In the genomic region with DNA sequence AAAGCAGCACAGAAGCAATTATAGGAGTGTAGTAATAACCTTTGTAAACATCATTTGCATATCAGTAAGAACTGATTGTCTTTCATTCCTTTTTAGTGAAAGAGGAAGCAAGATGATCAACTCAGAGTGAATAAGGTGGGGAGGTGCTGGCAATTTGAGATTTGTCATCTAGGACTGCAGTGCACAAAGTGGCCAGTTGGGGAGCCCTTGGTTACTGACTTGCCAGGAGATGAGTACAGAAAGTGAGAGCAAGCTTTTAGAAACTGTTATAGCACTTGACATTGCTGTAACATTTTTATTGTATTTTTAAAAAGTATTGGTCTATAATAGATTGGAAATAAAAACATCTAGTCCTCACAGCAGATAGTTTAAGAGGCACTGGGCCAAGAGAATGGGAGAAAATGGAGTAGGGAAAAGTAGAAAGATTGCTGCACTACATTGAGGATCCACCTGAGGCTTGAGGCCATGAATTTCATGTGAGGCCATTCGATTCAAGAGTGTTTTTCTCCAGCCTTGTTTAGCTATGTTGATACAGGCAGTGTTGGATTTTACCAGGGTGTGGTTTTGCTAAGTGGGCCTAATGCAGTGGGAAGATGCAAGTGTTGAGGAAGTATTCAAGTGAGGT, we compare ENCODE assay signal across 8 cellular contexts. TPM values are rescaled to one million over a fixed set of nuclear protein-coding genes. Genes with fewer than 3 reads are reported as not detected.
DNase-seq lines count a peak whose midpoint lies in the region; ATAC-seq and TF ChIP-seq lines count a peak whose summit lies in the region.

No MANE protein-coding gene starts in this region.

- CTCF ChIA-PET in activated CD4-positive, alpha-beta memory T cell treated with anti-CD3 and anti-CD28 coated beads for 36 hours (lab: Charles Lee) = interaction anchor here (0.7 to 2.8 kb wide), 12 partner anchors 10 to 361 kb away, joined by 3 to 16 read pairs (median 3); no protein-coding TSS in a partner anchor

- H3K4me3 ChIP-seq in epithelial cell of esophagus (ENCODE audit: low read length) = no peak overlapping the region

- H3K36me3 Mint-ChIP-seq in activated CD4-positive, alpha-beta memory T cell treated with anti-CD3 and anti-CD28 coated beads for 36 hours = no peaks in the 10 kb centered on the region
- no peaks in the 10 kb centered on the region for H3K36me3 Mint-ChIP-seq in neural crest cell (ENCODE audit: low read depth)

- no peaks in the 10 kb centered on the region for H3K9me3 Mint-ChIP-seq in activated CD4-positive, alpha-beta memory T cell treated with anti-CD3 and anti-CD28 coated beads for 36 hours
- H3K9me3 Mint-ChIP-seq in neural crest cell = peaks cover 3% of the 10 kb centered on the region

- POLR2A ChIA-PET in activated CD4-positive, alpha-beta memory T cell treated with anti-CD3 and anti-CD28 coated beads for 36 hours (lab: Charles Lee) = no interaction called here

- ATAC-seq in GM18519 (IDR thresholded peaks at IDR 0.05; ENCODE audit: low FRiP score, unreplicated experiment) = peak; percentile 95
- ATAC-seq in HG02970 (IDR thresholded peaks at IDR 0.05; ENCODE audit: low FRiP score, unreplicated experiment) = peak; percentile 85

- peak; percentile 69 for DNase-seq in AG20443 (ENCODE audit: low spot score)
- peak; percentile 10 for DNase-seq in NCI-H2196 treated with DMSO at 0.1 percent for 48 hours (lab: John Stamatoyannopoulos, UW; ENCODE audit: unreplicated experiment)
- DNase-seq in activated CD4-positive, alpha-beta memory T cell treated with anti-CD3 and anti-CD28 coated beads for 36 hours = peak; percentile 85
- DNase-seq in epithelial cell of esophagus (ENCODE audit: low read depth) = peak; percentile 69
- peak; percentile 40 for DNase-seq in neural crest cell (ENCODE audit: low read depth, low spot score)
- DNase-seq in mesenteric fat pad (ENCODE audit: low spot score) = no peak

- no peak overlapping the region for H3K4me3 Mint-ChIP-seq in activated CD4-positive, alpha-beta memory T cell treated with anti-CD3 and anti-CD28 coated beads for 36 hours
- H3K4me3 Mint-ChIP-seq in neural crest cell = no peak overlapping the region

- intact Hi-C loops in activated CD4-positive, alpha-beta memory T cell treated with anti-CD3 and anti-CD28 coated beads for 36 hours (cut with micrococcal nuclease) = no loop called here

- H3K27me3 Mint-ChIP-seq in activated CD4-positive, alpha-beta memory T cell treated with anti-CD3 and anti-CD28 coated beads for 36 hours = peaks cover 15% of the 10 kb centered on the region
- H3K27me3 Mint-ChIP-seq in neural crest cell (ENCODE audit: low read depth) = no peaks in the 10 kb centered on the region

- no peak overlapping the region for H3K27ac Mint-ChIP-seq in activated CD4-positive, alpha-beta memory T cell treated with anti-CD3 and anti-CD28 coated beads for 36 hours
- H3K27ac Mint-ChIP-seq in neural crest cell (ENCODE audit: unreplicated experiment) = no peak overlapping the region

- TF ChIP-seq CTCF in epithelial cell of esophagus (IDR thresholded peaks at IDR 0.05; ENCODE audit: insufficient read depth, low read depth, low read length, missing control alignments) (peak; percentile 90), neural crest cell (conservative IDR thresholded peaks at IDR 0.05) (peak; percentile 72)

- no peaks in the 10 kb centered on the region for H3K4me1 Mint-ChIP-seq in activated CD4-positive, alpha-beta memory T cell treated with anti-CD3 and anti-CD28 coated beads for 36 hours (ENCODE audit: low read depth)
- H3K4me1 Mint-ChIP-seq in neural crest cell = no peaks in the 10 kb centered on the region

RNA-seq across cellular contexts. Expression of gene SYT16, which starts 47.9 kb away (rescaled TPM):
- not detected for total RNA-seq in activated CD4-positive, alpha-beta memory T cell treated with anti-CD3 and anti-CD28 coated beads for 36 hours
- 1.7 and 1.8 TPM in 2 replicates for total RNA-seq in neural crest cell
- not detected for total RNA-seq in mesenteric fat pad
